ENCODE assay signal across 8 cellular contexts in the genomic region with DNA sequence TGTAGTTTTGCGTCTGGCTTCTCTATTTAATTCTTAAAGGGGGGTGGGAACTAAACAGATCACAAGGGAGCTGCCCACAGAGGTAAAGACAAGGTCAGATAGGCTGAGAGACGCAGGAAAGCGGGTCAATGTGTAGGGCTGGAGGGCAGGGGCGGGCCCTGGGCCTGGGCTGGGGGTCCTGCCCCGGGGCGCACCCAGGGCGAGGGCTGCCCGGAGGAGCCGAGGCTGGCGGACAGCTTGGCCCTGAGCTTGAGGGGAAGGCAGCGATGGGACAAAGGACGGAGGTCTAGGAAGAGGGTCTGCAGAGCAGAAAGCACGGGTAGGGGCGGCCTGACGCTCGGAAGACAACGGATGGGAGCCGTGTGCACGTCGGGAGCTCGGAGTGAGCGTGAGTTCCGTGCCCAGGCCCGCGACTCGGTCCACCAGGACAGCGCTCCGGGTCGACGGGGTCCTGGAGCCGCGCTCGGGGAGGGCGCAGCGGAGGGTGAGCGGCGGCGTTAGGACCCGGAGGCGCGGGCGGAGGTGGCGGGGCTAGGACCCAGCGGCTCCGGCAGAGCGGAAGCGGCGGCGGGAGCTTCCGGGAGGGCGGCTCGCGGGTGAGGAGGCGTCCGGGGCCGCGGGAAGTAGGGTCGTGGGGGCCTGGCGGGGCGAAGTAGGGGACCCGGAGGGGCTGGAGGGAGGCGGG. TPM values are rescaled to one million over a fixed set of nuclear protein-coding genes. Genes with fewer than 3 reads are reported as not detected.
A peak's percentile ranks its signal among the peaks of the same experiment; 100 is the strongest.
DNase-seq lines count a peak whose midpoint lies in the region; TF ChIP-seq lines count a peak whose summit lies in the region.
"Not testable (repeated sequence)": the region's sequence is repeated elsewhere in the genome, so short reads cannot be mapped to it uniquely, and the experiment has no call there.

No MANE protein-coding gene starts in this region.

- 1% methylated on average over 44 of the region's 62 CpGs for WGBS in hepatocyte (ENCODE audit: low lambda C conversion rate, missing lambda C conversion rate)

- H3K36me3 Mint-ChIP-seq in neural crest cell (ENCODE audit: low read depth), result not testable (repeated sequence)

- not testable (repeated sequence) for H3K36me3 ChIP-seq in hepatocyte (replicated peaks; ENCODE audit: insufficient read depth, low read depth)

- not testable (repeated sequence) for H3K9me3 Mint-ChIP-seq in neural crest cell

- not testable (repeated sequence) for H3K9me2 ChIP-seq in hepatocyte (replicated peaks; ENCODE audit: insufficient read depth)

- not testable (repeated sequence) for H3K9me3 ChIP-seq in hepatocyte (ENCODE audit: low read depth)

- peaks cover 26% of the 10 kb centered on the region for H3K4me1 Mint-ChIP-seq in neural crest cell

- peak overlapping the region; percentile 97 for H3K4me2 ChIP-seq in hepatocyte

- H3K27me3 Mint-ChIP-seq in neural crest cell (ENCODE audit: low read depth), result not testable (repeated sequence)

- peak overlapping the region; percentile 84 for H3K27ac ChIP-seq in cingulate gyrus (ENCODE audit: low read depth, low read length)
- peak overlapping the region; percentile 98 for H3K27ac ChIP-seq in hepatocyte

- peak overlapping the region; percentile 100 for H2AFZ ChIP-seq in hepatocyte

- peak overlapping the region; percentile 100 for H3K27ac Mint-ChIP-seq in neural crest cell (ENCODE audit: unreplicated experiment)

- not testable (repeated sequence) for H3K27me3 ChIP-seq in hepatocyte

- H3K4me1 ChIP-seq in hepatocyte (ENCODE audit: insufficient read depth), result not testable (repeated sequence)

- TF ChIP-seq CTCF in GM20000 (IDR thresholded peaks at IDR 0.05; ENCODE audit: extremely low read depth, missing control alignments); hepatocyte (IDR thresholded peaks at IDR 0.05; ENCODE audit: poor library complexity); neural crest cell (conservative IDR thresholded peaks at IDR 0.05): not testable (repeated sequence)

- H3K4me3 Mint-ChIP-seq in neural crest cell, result peak overlapping the region; percentile 93

- H3K79me2 ChIP-seq in hepatocyte, result peaks cover 14% of the 10 kb centered on the region

- H3K4me3 ChIP-seq in hepatocyte, result peak overlapping the region; percentile 99

- H4K20me1 ChIP-seq in hepatocyte (ENCODE audit: insufficient read depth, poor library complexity, severe bottlenecking), result not testable (repeated sequence)

- DNase-seq in AG08395 (ENCODE audit: low spot score), result peak; percentile 65
- DNase-seq in GM20000 (ENCODE audit: low spot score), result peak; percentile 85
- DNase-seq in RKO (ENCODE audit: low spot score), result peak; percentile 78
- DNase-seq in activated T-cell treated with anti-CD3 and anti-CD28 coated beads for 24 hours (ENCODE audit: low read depth), result peak; percentile 80
- DNase-seq in hepatocyte (ENCODE audit: low spot score), result peak; percentile 89
- peak; percentile 81 for DNase-seq in neural crest cell (ENCODE audit: low read depth, low spot score)
- DNase-seq in stimulated activated CD8-positive, alpha-beta memory T cell treated with anti-CD3 and anti-CD28 coated beads, Interleukin-12 subunit alpha, Interleukin-12 subunit beta, amount 100 ng/mL, for 1 hour (ENCODE audit: low read depth), result peak; percentile 62

RNA-seq across cellular contexts. Expression of a gene that starts 43.4 kb away (rescaled TPM):
- total RNA-seq in hepatocyte, result 7.3 and 9.3 TPM in 2 replicates
- polyA plus RNA-seq in hepatocyte, result 15.4 and 16.2 TPM in 2 replicates
- 34.7 and 35.4 TPM in 2 replicates for total RNA-seq in neural crest cell

Comparison
In these comparisons a context has a peak if more than half of its experiments do, and no peak if none do; other contexts are left out.
1. Peak in every context shown above with its lines: DNase-seq, H3K4me3 ChIP-seq and H3K27ac ChIP-seq.